ENCODE assay signal across 13 cellular contexts in the genomic region with DNA sequence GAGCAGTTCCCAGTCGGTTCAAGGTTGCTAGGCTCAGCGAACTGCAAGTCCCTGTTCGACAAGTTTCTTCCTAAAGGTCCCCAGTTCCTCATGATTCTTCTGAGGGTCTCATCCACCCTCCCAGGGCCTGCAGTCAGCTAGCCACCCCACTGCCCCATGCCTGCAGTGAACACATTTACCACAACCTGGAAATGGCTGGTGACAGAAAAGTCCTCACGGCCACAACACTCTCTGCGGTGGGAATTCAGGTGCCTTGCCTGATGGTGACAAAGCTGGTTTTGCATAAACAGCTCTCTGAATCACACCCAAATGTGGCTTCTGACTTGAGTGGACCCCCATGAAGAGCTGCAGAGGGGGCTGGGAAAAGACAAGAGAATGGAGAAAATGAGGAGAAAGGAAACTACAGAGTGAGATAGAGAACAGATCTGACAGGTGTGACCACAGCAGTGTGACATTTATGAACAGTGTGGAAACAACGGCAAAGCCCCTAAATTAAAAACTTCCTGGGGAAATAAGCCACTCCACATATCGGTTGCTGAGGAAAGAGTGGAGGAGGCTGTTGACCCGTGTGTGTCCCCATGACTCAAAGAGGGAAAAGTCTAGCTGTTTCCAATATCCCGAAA. TPM values are rescaled to one million over a fixed set of nuclear protein-coding genes. Genes with fewer than 3 reads are reported as not detected.
DNase-seq lines count a peak whose midpoint lies in the region; ATAC-seq and TF ChIP-seq lines count a peak whose summit lies in the region.
"Had no signal": no experiment of that assay in that cellular context is flagged by ENCODE, and none has a peak within 500 bp of the region (broad histone marks: within the 10 kb centered on the region; RNA-seq: fewer than 3 reads in every experiment).

No MANE protein-coding gene starts in this region.

- POLR2A ChIA-PET in activated CD8-positive, alpha-beta T cell treated with anti-CD3 and anti-CD28 coated beads for 36 hours (lab: Charles Lee) = interaction anchor here (0.7 to 13.2 kb wide), 16 partner anchors 10 to 516 kb away, joined by 3 to 267 read pairs (median 8); a partner anchor contains a TSS

- peak overlapping the region; percentile 99 for H3K27ac Mint-ChIP-seq in activated CD8-positive, alpha-beta T cell treated with anti-CD3 and anti-CD28 coated beads for 36 hours
- H3K27ac Mint-ChIP-seq in natural killer cell = peak overlapping the region in 1 of 2 donors; percentile 79

- no peaks in the 10 kb centered on the region for H3K9me3 Mint-ChIP-seq in activated CD8-positive, alpha-beta T cell treated with anti-CD3 and anti-CD28 coated beads for 36 hours
- no peaks in the 10 kb centered on the region for H3K9me3 Mint-ChIP-seq in natural killer cell

- DNase-seq in activated CD8-positive, alpha-beta T cell treated with anti-CD3 and anti-CD28 coated beads for 36 hours = peak; percentile 84
- DNase-seq in natural killer cell (no peak), H4 (ENCODE audit: low spot score) (no peak), retina (no peak), smooth muscle cell (lab: John Stamatoyannopoulos, UW; ENCODE audit: unreplicated experiment) (no peak)
- DNase-seq: DMS79 treated with DMSO at 0.1 percent for 48 hours, NCI-H1694, OCI-M1 had no signal

- CTCF ChIA-PET in activated CD8-positive, alpha-beta T cell treated with anti-CD3 and anti-CD28 coated beads for 36 hours (lab: Charles Lee) = interaction anchor here (0.8 to 10.2 kb wide), 12 partner anchors 9 to 429 kb away, joined by 3 to 89 read pairs (median 8); a partner anchor contains a TSS

- H3K4me3 ChIP-seq in GM12875 (ENCODE audit: low read depth, low read length) = peak overlapping the region; percentile 44
- H3K4me3 ChIP-seq in smooth muscle cell = no peak overlapping the region
- H3K4me3 ChIP-seq: ovary had no signal

- peak overlapping the region; percentile 93 for H3K4me3 Mint-ChIP-seq in activated CD8-positive, alpha-beta T cell treated with anti-CD3 and anti-CD28 coated beads for 36 hours
- peak overlapping the region; percentile 11 for H3K4me3 Mint-ChIP-seq in natural killer cell

- H3K79me2 ChIP-seq in smooth muscle cell (ENCODE audit: low read depth) = no peaks in the 10 kb centered on the region

- no peak overlapping the region for H2AFZ ChIP-seq in smooth muscle cell (ENCODE audit: low read depth)

- H3F3A ChIP-seq in smooth muscle cell (ENCODE audit: low read depth) = no peaks in the 10 kb centered on the region

- no peak overlapping the region for H3K4me2 ChIP-seq in smooth muscle cell

- H3K27ac ChIP-seq in smooth muscle cell (ENCODE audit: low read depth) = no peak overlapping the region
- H3K27ac ChIP-seq: HL-60, ovary had no signal

- peaks cover 61% of the 10 kb centered on the region for H3K4me1 Mint-ChIP-seq in activated CD8-positive, alpha-beta T cell treated with anti-CD3 and anti-CD28 coated beads for 36 hours (ENCODE audit: low read depth)
- H3K4me1 Mint-ChIP-seq in natural killer cell = peaks cover 9 to 28% of the 10 kb centered on the region in 2 donors

- H3K27me3 Mint-ChIP-seq in activated CD8-positive, alpha-beta T cell treated with anti-CD3 and anti-CD28 coated beads for 36 hours = no peaks in the 10 kb centered on the region
- no peaks in the 10 kb centered on the region for H3K27me3 Mint-ChIP-seq in natural killer cell (ENCODE audit: low read depth in 2 of 2)

- no peaks in the 10 kb centered on the region for H3K4me1 ChIP-seq in smooth muscle cell (ENCODE audit: low read depth)

- intact Hi-C loops in activated CD8-positive, alpha-beta T cell treated with anti-CD3 and anti-CD28 coated beads for 36 hours (cut with micrococcal nuclease) = no loop called here
- intact Hi-C loops in natural killer cell (cut with micrococcal nuclease) = no loop called here

- H4K20me1 ChIP-seq in smooth muscle cell (ENCODE audit: low read depth) = no peaks in the 10 kb centered on the region

- H3K9ac ChIP-seq in smooth muscle cell (ENCODE audit: low read depth) = no peak overlapping the region

- no peak for TF ChIP-seq CTCF in GM12875 (IDR thresholded peaks at IDR 0.05; ENCODE audit: borderline replicate concordance, insufficient read depth, low read depth, low read length)
- no peak for TF ChIP-seq CTCF in activated CD8-positive, alpha-beta T cell treated with anti-CD3 and anti-CD28 coated beads for 36 hours (IDR thresholded peaks at IDR 0.05)
- TF ChIP-seq CTCF in natural killer cell (IDR thresholded peaks at IDR 0.05) = no peak
- TF ChIP-seq CTCF in smooth muscle cell (IDR thresholded peaks at IDR 0.05; ENCODE audit: borderline replicate concordance, insufficient read depth, poor library complexity, severe bottlenecking) = no peak

- WGBS in smooth muscle cell (ENCODE audit: low lambda C conversion rate) = 69% methylated on average over 9 of the region's 9 CpGs

- H3K36me3 ChIP-seq in smooth muscle cell (ENCODE audit: low read depth) = no peaks in the 10 kb centered on the region
- H3K36me3 ChIP-seq: ovary had no signal

- ATAC-seq in GM21825 (IDR thresholded peaks at IDR 0.05; ENCODE audit: unreplicated experiment) (peak; percentile 39), natural killer cell (peak in 1 of 3 donors; percentile 29), GM18519 (IDR thresholded peaks at IDR 0.05; ENCODE audit: low FRiP score, unreplicated experiment) (no peak)
- peak; percentile 68 for ATAC-seq in activated CD8-positive, alpha-beta T cell treated with anti-CD3 and anti-CD28 coated beads for 36 hours

- H3K27me3 ChIP-seq in smooth muscle cell (ENCODE audit: low read depth) = no peaks in the 10 kb centered on the region
- H3K27me3 ChIP-seq: ovary had no signal

- no peaks in the 10 kb centered on the region for H3K9me3 ChIP-seq in smooth muscle cell (replicated peaks; ENCODE audit: low read depth)
- H3K9me3 ChIP-seq: ovary had no signal

- H3K36me3 Mint-ChIP-seq in activated CD8-positive, alpha-beta T cell treated with anti-CD3 and anti-CD28 coated beads for 36 hours (ENCODE audit: low read depth) = peaks cover 64% of the 10 kb centered on the region
- no peaks in the 10 kb centered on the region for H3K36me3 Mint-ChIP-seq in natural killer cell

RNA-seq across cellular contexts. Expression of a gene that starts 1.3 kb away (rescaled TPM):
- total RNA-seq in activated CD8-positive, alpha-beta T cell treated with anti-CD3 and anti-CD28 coated beads for 36 hours = 100 to 1,000 TPM; 160 to 164 TPM
- total RNA-seq in natural killer cell (10 to 100 TPM in 1 of 3 donors, 1 to 10 TPM in 2; 2.7 to 13.7 (median 3.1) TPM), smooth muscle cell (not detected in 2 replicates)
- not detected in 2 replicates for total RNA-seq in H4 (2014; rRNA removed; shearing (Covaris generic))
- not detected in 2 replicates for polyA plus RNA-seq in smooth muscle cell

RNA-seq across cellular contexts. Expression of a gene that starts 8.4 kb away (rescaled TPM):
- total RNA-seq in activated CD8-positive, alpha-beta T cell treated with anti-CD3 and anti-CD28 coated beads for 36 hours = 10 to 100 TPM; 23.3 to 28.0 TPM
- total RNA-seq in natural killer cell = 10 to 100 TPM; 43.0 to 51.4 (median 46.9) TPM
- total RNA-seq in H4 (2014; rRNA removed; shearing (Covaris generic)) = 8.6 and 20.5 TPM in 2 replicates
- 0.85 TPM in 1 of 2 replicates, not detected in the other for total RNA-seq in smooth muscle cell
- 1.5 and 3.2 TPM in 2 replicates for polyA plus RNA-seq in smooth muscle cell

RNA-seq across cellular contexts. Expression of a gene that starts 27.0 kb away (rescaled TPM):
- 10 to 100 TPM; 50.0 to 51.2 TPM for total RNA-seq in activated CD8-positive, alpha-beta T cell treated with anti-CD3 and anti-CD28 coated beads for 36 hours
- total RNA-seq in natural killer cell (10 to 100 TPM; 81.0 to 84.3 (median 83.8) TPM), smooth muscle cell (3.5 and 10.0 TPM in 2 replicates)
- total RNA-seq in H4 (2014; rRNA removed; shearing (Covaris generic)) = 2.8 and 4.1 TPM in 2 replicates
- 7.5 and 8.6 TPM in 2 replicates for polyA plus RNA-seq in smooth muscle cell

RNA-seq across cellular contexts. Expression of a gene that starts 49.6 kb away (rescaled TPM):
- total RNA-seq in activated CD8-positive, alpha-beta T cell treated with anti-CD3 and anti-CD28 coated beads for 36 hours = 100 to 1,000 TPM; 230 to 254 TPM
- 10 to 100 TPM; 32.8 to 48.3 (median 45.4) TPM for total RNA-seq in natural killer cell
- total RNA-seq in H4 (2014; rRNA removed; shearing (Covaris generic)) = 286 and 368 TPM in 2 replicates
- total RNA-seq in smooth muscle cell = 122 and 126 TPM in 2 replicates
- polyA plus RNA-seq in smooth muscle cell = 364 and 377 TPM in 2 replicates

RNA-seq across cellular contexts. Expression of a gene that starts 50.4 kb away (rescaled TPM):
- 100 to 1,000 TPM; 195 to 196 TPM for total RNA-seq in activated CD8-positive, alpha-beta T cell treated with anti-CD3 and anti-CD28 coated beads for 36 hours
- total RNA-seq in natural killer cell (10 to 100 TPM; 38.8 to 53.1 (median 44.1) TPM), smooth muscle cell (22.7 and 78.9 TPM in 2 replicates)
- total RNA-seq in H4 (2014; rRNA removed; shearing (Covaris generic)) = 126 and 187 TPM in 2 replicates
- 17.6 and 21.5 TPM in 2 replicates for polyA plus RNA-seq in smooth muscle cell

Comparison
In these comparisons a context has a peak if more than half of its experiments do, and no peak if none do; other contexts are left out.
1. RNA of a gene that starts 1.3 kb away (total RNA-seq): 160 to 164 TPM in activated CD8-positive, alpha-beta T cell treated with anti-CD3 and anti-CD28 coated beads for 36 hours; 2.7 to 13.7 TPM in natural killer cell, not detected in H4 and not detected in smooth muscle cell; every median in the first group is over 10 times any median in the second.